In genomic region chr5:77775773-77776605, GRCh38 we compare ENCODE assay signal across 8 cellular contexts. TPM values are rescaled to one million over a fixed set of nuclear protein-coding genes. Genes with fewer than 3 reads are reported as not detected.
A peak's percentile ranks its signal among the peaks of the same experiment; 100 is the strongest.
DNase-seq lines count a peak whose midpoint lies in the region; ATAC-seq and TF ChIP-seq lines count a peak whose summit lies in the region.

TSS of gene TBCA (minus strand) at chr5:77776339. CDS start at chr5:77776257, 82 bp downstream.

- H3K4me3 ChIP-seq in SU-DHL-6 (ENCODE audit: insufficient read depth, low read length, poor library complexity, severe bottlenecking): peak within 1 kb of the TSS; percentile 65
- peak within 1 kb of the TSS; percentile 90 for H3K4me3 ChIP-seq in parathyroid adenoma (ENCODE audit: low read depth, low read length)
- H3K4me3 ChIP-seq in tibial artery: peak within 1 kb of the TSS; percentile 76 to 86

- H3K9me3 Mint-ChIP-seq in activated naive CD8-positive, alpha-beta T cell treated with anti-CD3 and anti-CD28 coated beads, Interleukin-2, amount 10 ng/mL, durations not matched to agents 7 days and 5 days: no peaks in the 10 kb centered on the region

- peaks cover 35% of the 10 kb centered on the region for H3K4me1 Mint-ChIP-seq in activated naive CD8-positive, alpha-beta T cell treated with anti-CD3 and anti-CD28 coated beads, Interleukin-2, amount 10 ng/mL, durations not matched to agents 7 days and 5 days

- DNase-seq in NCI-H128 (lab: John Stamatoyannopoulos, UW; ENCODE audit: unreplicated experiment) (peak; percentile 70), Right ventricle myocardium inferior (ENCODE audit: missing footprints) (peak; percentile 95), tibial artery (peak; percentile 81 to 93)
- DNase-seq in activated naive CD8-positive, alpha-beta T cell treated with anti-CD3 and anti-CD28 coated beads, Interleukin-2, amount 10 ng/mL, durations not matched to agents 7 days and 5 days: peak; percentile 97

- H3K27ac Mint-ChIP-seq in activated naive CD8-positive, alpha-beta T cell treated with anti-CD3 and anti-CD28 coated beads, Interleukin-2, amount 10 ng/mL, durations not matched to agents 7 days and 5 days: peak within 1 kb of the TSS; percentile 93

- no peaks in the 10 kb centered on the region for H3K9me2 ChIP-seq in SU-DHL-6 (replicated peaks; ENCODE audit: insufficient read depth, low read length)

- TF ChIP-seq CTCF in GM12874 (IDR thresholded peaks at IDR 0.05; ENCODE audit: insufficient read depth, low read depth, low read length) (peak; percentile 46), SU-DHL-6 (IDR thresholded peaks at IDR 0.05; ENCODE audit: insufficient read depth, low read length, poor library complexity, severe bottlenecking) (no peak), parathyroid adenoma (IDR thresholded peaks at IDR 0.05) (peak; percentile 40), tibial artery (IDR thresholded peaks at IDR 0.05) (peak in 1 of 2 experiments; percentile 32)

- H3K4me1 ChIP-seq in parathyroid adenoma: peaks cover 12% of the 10 kb centered on the region
- peaks cover 0 to 43% (median 18%) of the 10 kb centered on the region in 4 donors for H3K4me1 ChIP-seq in tibial artery

- H3K36me3 ChIP-seq in SU-DHL-6 (ENCODE audit: low read length): peaks cover 7% of the 10 kb centered on the region; the same call in 1 of the 2 replicates
- H3K36me3 ChIP-seq in parathyroid adenoma (ENCODE audit: control insufficient read depth, insufficient read depth, low read length): no peaks in the 10 kb centered on the region
- H3K36me3 ChIP-seq in tibial artery: no peaks in the 10 kb centered on the region

- ATAC-seq in HG02759 (IDR thresholded peaks at IDR 0.05; ENCODE audit: unreplicated experiment): peak; percentile 91
- ATAC-seq in activated naive CD8-positive, alpha-beta T cell treated with anti-CD3 and anti-CD28 coated beads, Interleukin-2, amount 10 ng/mL, durations not matched to agents 7 days and 5 days (ENCODE audit: low read depth): peak; percentile 87
- ATAC-seq in Right ventricle myocardium inferior: peak; percentile 99

- H3K4me2 ChIP-seq in SU-DHL-6 (ENCODE audit: low read depth, low read length, poor library complexity, severe bottlenecking) (peak within 1 kb of the TSS; percentile 74), parathyroid adenoma (ENCODE audit: low read length) (peak within 1 kb of the TSS; percentile 82)

- peaks cover 48% of the 10 kb centered on the region for H3K79me2 ChIP-seq in SU-DHL-6 (ENCODE audit: insufficient read depth, low read length)
- peaks cover 30% of the 10 kb centered on the region for H3K79me2 ChIP-seq in parathyroid adenoma

- peak within 1 kb of the TSS; percentile 93 for H2AFZ ChIP-seq in SU-DHL-6 (ENCODE audit: low read depth, low read length, severe bottlenecking)
- H2AFZ ChIP-seq in parathyroid adenoma: peak within 1 kb of the TSS; percentile 90

- intact Hi-C loops in Right ventricle myocardium inferior (cut with DNase I) (loop anchor here (5.0 to 10.0 kb wide), 2 partner anchors 76 to 131 kb away; no protein-coding TSS in a partner anchor), tibial artery (cut with DNase I; ENCODE audit: low total_unique reads) (no loop called here)

- H3K9ac ChIP-seq in SU-DHL-6 (ENCODE audit: low read length): peak within 1 kb of the TSS; percentile 83
- H3K9ac ChIP-seq in parathyroid adenoma: peak within 1 kb of the TSS; percentile 95

- H3K9me3 ChIP-seq in SU-DHL-6 (ENCODE audit: insufficient read depth, low read length) (no peaks in the 10 kb centered on the region), parathyroid adenoma (ENCODE audit: control insufficient read depth, low read length) (no peaks in the 10 kb centered on the region), tibial artery (no peaks in the 10 kb centered on the region)

- no peaks in the 10 kb centered on the region for H3F3A ChIP-seq in SU-DHL-6 (ENCODE audit: insufficient read depth)

- H4K20me1 ChIP-seq in SU-DHL-6 (ENCODE audit: low read depth, low read length): no peaks in the 10 kb centered on the region

- H3K27ac ChIP-seq in SU-DHL-6 (ENCODE audit: low read depth, low read length) (peak within 1 kb of the TSS; percentile 71), parathyroid adenoma (peak within 1 kb of the TSS; percentile 92), tibial artery (peak within 1 kb of the TSS; percentile 97)

- peaks cover 20% of the 10 kb centered on the region for H3K36me3 Mint-ChIP-seq in activated naive CD8-positive, alpha-beta T cell treated with anti-CD3 and anti-CD28 coated beads, Interleukin-2, amount 10 ng/mL, durations not matched to agents 7 days and 5 days

- no peaks in the 10 kb centered on the region for H3K27me3 Mint-ChIP-seq in activated naive CD8-positive, alpha-beta T cell treated with anti-CD3 and anti-CD28 coated beads, Interleukin-2, amount 10 ng/mL, durations not matched to agents 7 days and 5 days

- H3K27me3 ChIP-seq in SU-DHL-6 (ENCODE audit: low read length) (no peaks in the 10 kb centered on the region), parathyroid adenoma (ENCODE audit: control insufficient read depth, insufficient read depth, low read length) (no peaks in the 10 kb centered on the region), tibial artery (no peaks in the 10 kb centered on the region)

- POLR2A ChIA-PET in activated naive CD8-positive, alpha-beta T cell treated with anti-CD3 and anti-CD28 coated beads, Interleukin-2, amount 10 ng/mL, durations not matched to agents 7 days and 5 days (lab: Charles Lee): interaction anchor here (0.8 to 1.1 kb wide), 2 partner anchors 14 to 284 kb away, joined by 3 to 6 read pairs; partner anchors contain the start of gene WDR41

- peak within 1 kb of the TSS; percentile 97 for H3K4me3 Mint-ChIP-seq in activated naive CD8-positive, alpha-beta T cell treated with anti-CD3 and anti-CD28 coated beads, Interleukin-2, amount 10 ng/mL, durations not matched to agents 7 days and 5 days

RNA-seq across cellular contexts. Expression of gene TBCA, which starts in this region (rescaled TPM):
- total RNA-seq in activated naive CD8-positive, alpha-beta T cell treated with anti-CD3 and anti-CD28 coated beads, Interleukin-2, amount 10 ng/mL, durations not matched to agents 7 days and 5 days: 100 to 1,000 TPM; 156 to 166 TPM
- total RNA-seq in Right ventricle myocardium inferior: 122 TPM

Comparison
In these comparisons a context has a peak if more than half of its experiments do, and no peak if none do; other contexts are left out.
1. Peak in every context shown above with its lines: DNase-seq, ATAC-seq, H3K4me3 ChIP-seq and H3K27ac ChIP-seq.